22 cellular contexts compared by ENCODE assay signal in genomic region chr16:50988441-50988840, GRCh38.
DNase-seq lines count a peak whose midpoint lies in the region; ATAC-seq and TF ChIP-seq lines count a peak whose summit lies in the region.
"Had no signal": no experiment of that assay in that cellular context is flagged by ENCODE, and none has a peak within 500 bp of the region (broad histone marks: within the 10 kb centered on the region; RNA-seq: fewer than 3 reads in every experiment).

No MANE protein-coding gene starts in this region.

- no peaks in the 10 kb centered on the region for H3K36me3 Mint-ChIP-seq in activated naive CD8-positive, alpha-beta T cell treated with anti-CD3 and anti-CD28 coated beads, Interleukin-2, amount 50 U/mL, for 24 hours (ENCODE audit: low read depth)
- H3K36me3 Mint-ChIP-seq: CD14-positive monocyte had no signal

- no peaks in the 10 kb centered on the region for H3K36me3 ChIP-seq in lower lobe of right lung
- H3K36me3 ChIP-seq: HAP-1, SJCRH30 had no signal

- H3K4me3 Mint-ChIP-seq in activated naive CD8-positive, alpha-beta T cell treated with anti-CD3 and anti-CD28 coated beads, Interleukin-2, amount 50 U/mL, for 24 hours = no peak overlapping the region
- H3K4me3 Mint-ChIP-seq: CD14-positive monocyte had no signal

- H3K4me3 ChIP-seq in lower lobe of right lung = no peak overlapping the region
- H3K4me3 ChIP-seq: GM12878, GM23248, HAP-1, K562, SJCRH30 had no signal

- peak; percentile 41 for DNase-seq in NCI-H2107 treated with DMSO at 0.1 percent for 48 hours (lab: John Stamatoyannopoulos, UW; ENCODE audit: unreplicated experiment)
- no peak for DNase-seq in NCI-H2107 (lab: John Stamatoyannopoulos, UW)
- DNase-seq in DMS153 treated with DMSO at 0.1 percent for 48 hours (lab: John Stamatoyannopoulos, UW; ENCODE audit: unreplicated experiment) = peak; percentile 1
- DNase-seq in NCI-H510A treated with DMSO at 0.1 percent for 48 hours (lab: John Stamatoyannopoulos, UW) = peak; percentile 75
- peak; percentile 91 for DNase-seq in RPMI8226
- DNase-seq in activated naive CD8-positive, alpha-beta T cell treated with anti-CD3 and anti-CD28 coated beads, Interleukin-2, amount 50 U/mL, for 24 hours = no peak
- DNase-seq in lower lobe of right lung = no peak
- no peak for DNase-seq in effector CD8-positive, alpha-beta T cell (lab: John Stamatoyannopoulos, UW)
- DNase-seq: 8988T, DND-41, GM23248, NCI-H1092, NCI-H1694 treated with DMSO at 0.1 percent for 48 hours, NCI-H2081 treated with DMSO at 0.1 percent for 48 hours, NCI-H226, NCI-H82, SJCRH30, T-helper 1 cell had no signal

- H3K4me1 ChIP-seq in lower lobe of right lung = no peaks in the 10 kb centered on the region
- H3K4me1 ChIP-seq: HAP-1, SJCRH30 had no signal

- H3K4me1 Mint-ChIP-seq in activated naive CD8-positive, alpha-beta T cell treated with anti-CD3 and anti-CD28 coated beads, Interleukin-2, amount 50 U/mL, for 24 hours = no peaks in the 10 kb centered on the region

- H3K27me3 Mint-ChIP-seq in activated naive CD8-positive, alpha-beta T cell treated with anti-CD3 and anti-CD28 coated beads, Interleukin-2, amount 50 U/mL, for 24 hours = no peaks in the 10 kb centered on the region

- H3K27me3 ChIP-seq in lower lobe of right lung (ENCODE audit: low read depth) = no peaks in the 10 kb centered on the region
- H3K27me3 ChIP-seq: SJCRH30 had no signal

- no peaks in the 10 kb centered on the region for H3K9me3 Mint-ChIP-seq in activated naive CD8-positive, alpha-beta T cell treated with anti-CD3 and anti-CD28 coated beads, Interleukin-2, amount 50 U/mL, for 24 hours

- H3K9me3 ChIP-seq in lower lobe of right lung = no peaks in the 10 kb centered on the region
- H3K9me3 ChIP-seq: HAP-1, SJCRH30 had no signal

- ATAC-seq in activated naive CD8-positive, alpha-beta T cell treated with anti-CD3 and anti-CD28 coated beads, Interleukin-2, amount 50 U/mL, for 24 hours = no peak
- ATAC-seq in lower lobe of right lung = no peak
- ATAC-seq: GM12878, K562 had no signal

- no peak overlapping the region for H3K27ac ChIP-seq in lower lobe of right lung
- H3K27ac ChIP-seq: GM23248, SJCRH30 had no signal

- intact Hi-C loops in lower lobe of right lung (cut with DNase I) = no loop called here

- no peak for TF ChIP-seq CTCF in lower lobe of right lung (IDR thresholded peaks at IDR 0.05)

- no peak overlapping the region for H3K27ac Mint-ChIP-seq in activated naive CD8-positive, alpha-beta T cell treated with anti-CD3 and anti-CD28 coated beads, Interleukin-2, amount 50 U/mL, for 24 hours
- H3K27ac Mint-ChIP-seq: CD14-positive monocyte had no signal

Comparison
In these comparisons a context has a peak if more than half of its experiments do, and no peak if none do; other contexts are left out.
1. DNase-seq: peak in NCI-H2107 treated with DMSO at 0.1 percent for 48 hours (single experiment), DMS153 treated with DMSO at 0.1 percent for 48 hours (single experiment), NCI-H510A treated with DMSO at 0.1 percent for 48 hours (single experiment) and RPMI8226 (single experiment); none in NCI-H2107 (single experiment), activated naive CD8-positive, alpha-beta T cell treated with anti-CD3 and anti-CD28 coated beads, Interleukin-2, amount 50 U/mL, for 24 hours (single experiment), lower lobe of right lung (single experiment) and effector CD8-positive, alpha-beta T cell (single experiment).